Comparison of ENCODE assay signal across 21 cellular contexts in the genomic region with DNA sequence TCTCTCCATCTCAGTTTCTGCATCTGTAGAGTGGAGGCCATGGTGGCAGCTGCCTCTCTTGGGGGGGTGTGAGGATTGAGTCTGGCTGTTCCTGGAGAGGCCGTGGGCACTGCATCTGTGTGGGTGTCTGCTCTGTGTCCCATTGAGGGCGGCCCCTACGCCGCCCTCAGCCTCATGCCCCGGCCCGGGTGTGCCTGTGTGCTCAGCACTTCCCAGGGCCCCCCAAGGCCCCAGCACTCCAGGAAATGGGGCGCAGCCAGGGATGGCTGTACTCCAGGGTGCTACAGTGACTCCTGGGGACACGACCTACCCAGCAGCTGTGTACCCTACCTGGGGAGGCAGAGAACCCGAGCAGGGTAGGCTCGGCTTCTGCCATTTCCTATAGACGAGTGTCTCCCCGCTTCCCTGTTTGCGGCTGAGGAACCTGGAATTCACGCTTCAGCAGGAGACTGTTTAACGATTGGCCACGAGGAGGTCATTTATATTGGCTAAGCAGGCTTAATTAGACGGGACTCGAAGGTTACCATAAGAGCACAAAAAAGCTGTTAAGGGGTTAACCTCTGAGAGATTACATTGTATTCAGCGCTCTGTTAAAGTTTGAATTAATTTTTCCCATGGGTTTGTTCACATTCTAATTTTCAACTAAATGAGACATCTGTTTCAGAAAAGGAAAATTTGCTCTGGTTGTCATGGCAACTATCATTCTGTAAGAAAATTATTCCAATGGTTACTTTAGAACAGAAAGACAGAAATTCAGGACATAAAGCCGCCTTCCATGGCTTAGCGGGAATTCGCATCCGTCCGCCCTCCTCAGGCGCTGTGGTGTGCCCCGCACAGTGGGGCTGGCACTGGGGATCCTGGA.
"Had no signal": no experiment of that assay in that cellular context is flagged by ENCODE, and none has a peak within 500 bp of the region (broad histone marks: within the 10 kb centered on the region; RNA-seq: fewer than 3 reads in every experiment).

No MANE protein-coding gene starts in this region.

- DNase-seq: activated CD4-positive, alpha-beta T cell treated with anti-CD3 and anti-CD28 coated beads, Interleukin-2, amount 50 U/mL, for 48 hours; activated CD8-positive, alpha-beta memory T cell treated with anti-CD3 and anti-CD28 coated beads, Interleukin-2, amount 10 ng/mL, durations not matched to agents 7 days and 5 days; activated gamma-delta T cell; activated T-cell treated with anti-CD3 and anti-CD28 coated beads, Interleukin-2, amount 50 U/mL, for 24 hours; amygdala; cortex of kidney; effector memory CD8-positive, alpha-beta T cell; glutamatergic neuron; left colon; mammary epithelial cell; SW 1271; transverse colon had no signal

- H3K4me3 Mint-ChIP-seq: activated CD8-positive, alpha-beta memory T cell treated with anti-CD3 and anti-CD28 coated beads, Interleukin-2, amount 10 ng/mL, durations not matched to agents 7 days and 5 days; activated naive CD8-positive, alpha-beta T cell; activated T-cell treated with anti-CD3 and anti-CD28 coated beads, Interleukin-2, amount 50 U/mL, for 24 hours; effector memory CD8-positive, alpha-beta T cell; natural killer cell treated with Interleukin-12 subunit alpha and Interleukin-12 subunit beta and Interleukin-15 and Interleukin-18, amount 100 ng/mL, for 72 hours; stimulated activated effector memory CD8-positive, alpha-beta T cell treated with anti-CD3 and anti-CD28 coated beads, Interleukin-12 subunit alpha, Interleukin-12 subunit beta, amount 100 ng/mL, for 72 hours; T-helper 2 cell treated with Interferon-gamma antibody and Interleukin-4, amounts not matched to agents 5 μg/mL and 100 μg/mL, for 36 hours had no signal

- H3K4me1 Mint-ChIP-seq: activated CD8-positive, alpha-beta memory T cell treated with anti-CD3 and anti-CD28 coated beads, Interleukin-2, amount 10 ng/mL, durations not matched to agents 7 days and 5 days; stimulated activated effector memory CD8-positive, alpha-beta T cell treated with anti-CD3 and anti-CD28 coated beads, Interleukin-12 subunit alpha, Interleukin-12 subunit beta, amount 100 ng/mL, for 72 hours had no signal

- H3K9me3 Mint-ChIP-seq: T-helper 2 cell treated with Interferon-gamma antibody and Interleukin-4, amounts not matched to agents 5 μg/mL and 100 μg/mL, for 36 hours had no signal

- H3K27me3 ChIP-seq: right atrium auricular region, transverse colon had no signal

- ATAC-seq: activated CD4-positive, CD25-positive, alpha-beta regulatory T cell treated with anti-CD3 and anti-CD28 coated beads, Interleukin-2, amount 50 U/mL, for 24 hours; activated CD8-positive, alpha-beta memory T cell treated with anti-CD3 and anti-CD28 coated beads, Interleukin-2, amount 10 ng/mL, durations not matched to agents 7 days and 5 days; effector memory CD8-positive, alpha-beta T cell; left colon; stimulated activated effector memory CD8-positive, alpha-beta T cell treated with anti-CD3 and anti-CD28 coated beads, Interleukin-12 subunit alpha, Interleukin-12 subunit beta, amount 100 ng/mL, for 72 hours had no signal

- H3K27ac Mint-ChIP-seq: activated CD8-positive, alpha-beta memory T cell treated with anti-CD3 and anti-CD28 coated beads, Interleukin-2, amount 10 ng/mL, durations not matched to agents 7 days and 5 days; activated naive CD8-positive, alpha-beta T cell; activated T-cell treated with anti-CD3 and anti-CD28 coated beads, Interleukin-2, amount 50 U/mL, for 24 hours; effector memory CD8-positive, alpha-beta T cell; natural killer cell treated with Interleukin-12 subunit alpha and Interleukin-12 subunit beta and Interleukin-15 and Interleukin-18, amount 100 ng/mL, for 72 hours; stimulated activated effector memory CD8-positive, alpha-beta T cell treated with anti-CD3 and anti-CD28 coated beads, Interleukin-12 subunit alpha, Interleukin-12 subunit beta, amount 100 ng/mL, for 72 hours; T-helper 2 cell treated with Interferon-gamma antibody and Interleukin-4, amounts not matched to agents 5 μg/mL and 100 μg/mL, for 36 hours had no signal

- H3K27me3 Mint-ChIP-seq: activated CD8-positive, alpha-beta memory T cell treated with anti-CD3 and anti-CD28 coated beads, Interleukin-2, amount 10 ng/mL, durations not matched to agents 7 days and 5 days; natural killer cell treated with Interleukin-12 subunit alpha and Interleukin-12 subunit beta and Interleukin-15 and Interleukin-18, amount 100 ng/mL, for 72 hours had no signal

- H3K36me3 Mint-ChIP-seq: activated CD8-positive, alpha-beta memory T cell treated with anti-CD3 and anti-CD28 coated beads, Interleukin-2, amount 10 ng/mL, durations not matched to agents 7 days and 5 days; activated naive CD8-positive, alpha-beta T cell; natural killer cell treated with Interleukin-12 subunit alpha and Interleukin-12 subunit beta and Interleukin-15 and Interleukin-18, amount 100 ng/mL, for 72 hours; stimulated activated effector memory CD8-positive, alpha-beta T cell treated with anti-CD3 and anti-CD28 coated beads, Interleukin-12 subunit alpha, Interleukin-12 subunit beta, amount 100 ng/mL, for 72 hours had no signal

- H3K4me1 ChIP-seq: pancreas, right atrium auricular region, transverse colon had no signal

- H3K4me2 ChIP-seq: smooth muscle cell had no signal

- H3K4me3 ChIP-seq: pancreas, right atrium auricular region, smooth muscle cell, transverse colon had no signal

- H3K9me3 ChIP-seq: pancreas, right atrium auricular region, transverse colon had no signal

- FAIRE-seq: bronchial epithelial cell, pancreas had no signal

- H3K36me3 ChIP-seq: pancreas, right atrium auricular region, transverse colon had no signal

- H3K27ac ChIP-seq: pancreas, right atrium auricular region, transverse colon had no signal
